Comparison of ENCODE assay signal across 5 cellular contexts in genomic region chr11:74331000-74331399, GRCh38. TPM values are rescaled to one million over a fixed set of nuclear protein-coding genes. Genes with fewer than 3 reads are reported as not detected.
"Had no signal": no experiment of that assay in that cellular context is flagged by ENCODE, and none has a peak within 500 bp of the region (broad histone marks: within the 10 kb centered on the region; RNA-seq: fewer than 3 reads in every experiment).

No MANE protein-coding gene starts in this region.

RNA-seq across cellular contexts. Expression of gene P4HA3, which starts 19.6 kb away (rescaled TPM):
- total RNA-seq: activated B cell treated with CpG ODN at 0.5 μM for 24 hours; activated CD8-positive, alpha-beta T cell treated with anti-CD3 and anti-CD28 coated beads for 36 hours; activated T-cell treated with anti-CD3 and anti-CD28 coated beads, Interleukin-2, amount 50 U/mL, for 4 hours; activated T-helper 17 cell treated with anti-CD3 and anti-CD28 coated beads, Interleukin-2, amount 50 U/mL, for 72 hours; T-helper 17 cell had no signal
